8 cellular contexts compared by ENCODE assay signal in the genomic region with DNA sequence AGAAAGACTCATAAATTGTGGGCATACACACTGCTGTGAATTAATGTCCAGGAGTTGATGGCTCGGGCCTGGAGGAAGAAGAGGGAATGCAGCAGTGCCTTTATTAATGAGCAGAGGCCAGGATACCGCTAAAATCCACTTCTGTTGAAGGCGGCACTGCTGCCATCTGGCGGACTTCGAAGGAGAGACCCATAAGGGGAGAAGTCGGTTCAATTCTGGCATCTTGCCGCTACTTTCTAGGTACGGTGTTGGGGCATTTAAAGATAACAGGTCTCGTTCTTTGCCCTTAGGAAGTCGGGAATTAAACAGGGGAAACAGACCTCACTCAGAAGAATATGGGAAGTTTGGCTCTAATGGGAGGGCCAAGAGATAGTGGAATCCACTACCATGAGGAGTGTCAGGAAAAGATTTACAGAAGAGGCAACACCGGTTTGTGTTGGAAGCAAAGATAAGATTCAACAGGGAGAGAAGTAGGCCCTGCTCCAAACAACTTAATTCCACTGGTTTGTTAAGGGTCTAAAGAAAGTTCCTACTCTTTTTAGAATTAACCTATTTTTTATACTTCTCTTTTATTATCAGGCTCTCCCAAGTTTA.
DNase-seq lines count a peak whose midpoint lies in the region; ATAC-seq, FAIRE-seq and TF ChIP-seq lines count a peak whose summit lies in the region.
"Had no signal": no experiment of that assay in that cellular context is flagged by ENCODE, and none has a peak within 500 bp of the region (broad histone marks: within the 10 kb centered on the region; RNA-seq: fewer than 3 reads in every experiment).

No MANE protein-coding gene starts in this region.

- H3K4me3 ChIP-seq in HL-60 (replicated peaks; ENCODE audit: insufficient read depth, low read length) (no peak overlapping the region), K562 (no peak overlapping the region)

- H2AFZ ChIP-seq in K562 (ENCODE audit: low read depth, low read length): no peak overlapping the region

- H3K4me1 Mint-ChIP-seq in stimulated activated memory B cell treated with anti-CD40 and anti-IgM and Interleukin-4, amounts not matched to agents 10 μg/mL and 1 μg/mL and 100 μg/mL, for 72 hours: peaks cover 6% of the 10 kb centered on the region

- no peak overlapping the region for H3K4me2 ChIP-seq in K562 (ENCODE audit: insufficient read depth, low read length)

- no TSS peak for BruUV-seq in K562 (replicated peaks; lab: Mats Ljungman, UMichigan)

- no peak overlapping the region for H3K27ac ChIP-seq in HL-60 (replicated peaks)
- H3K27ac ChIP-seq in K562 (ENCODE audit: extremely low read depth, low read depth, low read length): no peak overlapping the region

- TF ChIP-seq POLR2A in K562 (conservative IDR thresholded peaks at IDR 0.05): no peak

- peak; percentile 44 to 67; a peak in 3 of 4 replicates for TF ChIP-seq RAD21 in K562 (CRISPR knock-in tag; conservative IDR thresholded peaks at IDR 0.05 in 1 of 2, IDR thresholded peaks at IDR 0.05 in 1 of 2)

- no peaks in the 10 kb centered on the region for H3K9me3 ChIP-seq in K562 (replicated peaks; ENCODE audit: control insufficient read depth, insufficient read depth, low read depth, low read length)

- POLR2A ChIA-PET in K562 (lab: Yijun Ruan, JAX): no interaction called here

- CTCF ChIA-PET in K562 (lab: Yijun Ruan, JAX; ENCODE audit: low intra/inter-chr PET ratio): interaction anchor here (1.3 to 2.0 kb wide), 3 partner anchors 132 to 263 kb away, joined by 5 to 10 read pairs (median 7); no protein-coding TSS in a partner anchor

- intact Hi-C loops in K562 (cut with micrococcal nuclease): loop anchor here (1.0 to 5.0 kb wide), 3 partner anchors 133 to 265 kb away; partner anchors contain the start of gene GIMD1

- no peaks in the 10 kb centered on the region for H3K36me3 ChIP-seq in K562 (ENCODE audit: control insufficient read depth, insufficient read depth, low read length)

- H3K36me3 Mint-ChIP-seq in stimulated activated memory B cell treated with anti-CD40 and anti-IgM and Interleukin-4, amounts not matched to agents 10 μg/mL and 1 μg/mL and 100 μg/mL, for 72 hours: no peaks in the 10 kb centered on the region
- H3K36me3 Mint-ChIP-seq: activated naive CD8-positive, alpha-beta T cell had no signal

- TF ChIP-seq CTCF in GM10266 (IDR thresholded peaks at IDR 0.05; ENCODE audit: control insufficient read depth, insufficient read depth, low read depth, missing control alignments) (peak; percentile 66), HL-60 (IDR thresholded peaks at IDR 0.05; ENCODE audit: insufficient read depth, low read length) (peak; percentile 59), K562 (IDR thresholded peaks at IDR 0.05 in 2 of 3, conservative IDR thresholded peaks at IDR 0.05 in 1 of 3; ENCODE audit: insufficient read depth in 2 of 3, low read depth in 1 of 3, low read length in 3 of 3) (peak; percentile 66 to 70 (median 68))

- in situ Hi-C loops in K562 (cut with MboI): no loop called here

- no peaks in the 10 kb centered on the region for H4K20me1 ChIP-seq in K562 (replicated peaks; ENCODE audit: control insufficient read depth, insufficient read depth, low read length)

- peak; percentile 74 for FAIRE-seq in K562 (lab: Jason Lieb, UNC)

- H3K9ac ChIP-seq in K562 (ENCODE audit: insufficient read depth in 1 of 2, low read depth in 2 of 2, low read length in 2 of 2): no peak overlapping the region

- TF ChIP-seq EP300 in K562 (IDR thresholded peaks at IDR 0.05; ENCODE audit: low read length): no peak

- DNase-seq in GM10266 (ENCODE audit: extremely low spot score): peak; percentile 50
- peak; percentile 6 to 65 for DNase-seq in HL-60 (ENCODE audit: low read depth in 1 of 2, low spot score in 1 of 2)
- DNase-seq in RPMI7951 (ENCODE audit: low read depth): peak; percentile 49
- DNase-seq in K562 (ENCODE audit: extremely low read depth in 1 of 4, low spot score in 3 of 4): peak; percentile 24 to 64 (median 42)
- peak; percentile 71 for DNase-seq in kidney tubule cell (ENCODE audit: low spot score)

- H3K4me3 Mint-ChIP-seq in stimulated activated memory B cell treated with anti-CD40 and anti-IgM and Interleukin-4, amounts not matched to agents 10 μg/mL and 1 μg/mL and 100 μg/mL, for 72 hours: no peak overlapping the region
- H3K4me3 Mint-ChIP-seq: activated naive CD8-positive, alpha-beta T cell had no signal

- peaks cover 15% of the 10 kb centered on the region for H3K27me3 Mint-ChIP-seq in stimulated activated memory B cell treated with anti-CD40 and anti-IgM and Interleukin-4, amounts not matched to agents 10 μg/mL and 1 μg/mL and 100 μg/mL, for 72 hours

- H3K79me2 ChIP-seq in K562 (ENCODE audit: control insufficient read depth, insufficient read depth, low read length): no peaks in the 10 kb centered on the region

- H3K27ac Mint-ChIP-seq in stimulated activated memory B cell treated with anti-CD40 and anti-IgM and Interleukin-4, amounts not matched to agents 10 μg/mL and 1 μg/mL and 100 μg/mL, for 72 hours: no peak overlapping the region
- H3K27ac Mint-ChIP-seq: activated naive CD8-positive, alpha-beta T cell had no signal

- ATAC-seq in GM21367 (IDR thresholded peaks at IDR 0.05; ENCODE audit: unreplicated experiment) (peak; percentile 90), K562 (peak; percentile 95)
- peak; percentile 47 for ATAC-seq in stimulated activated memory B cell treated with anti-CD40 and anti-IgM and Interleukin-4, amounts not matched to agents 10 μg/mL and 1 μg/mL and 100 μg/mL, for 72 hours

- no peaks in the 10 kb centered on the region for H3K4me1 ChIP-seq in K562 (replicated peaks in 1 of 2; ENCODE audit: control insufficient read depth in 2 of 2, insufficient read depth in 2 of 2, low read length in 2 of 2)

- 0% methylated on average over 11 of the region's 11 CpGs for WGBS in K562 (ENCODE audit: insufficient coverage, low coverage, missing lambda C conversion rate)

- no peaks in the 10 kb centered on the region for H3K9me1 ChIP-seq in K562 (ENCODE audit: control insufficient read depth, insufficient read depth, low read length)

- H3K9me3 Mint-ChIP-seq in stimulated activated memory B cell treated with anti-CD40 and anti-IgM and Interleukin-4, amounts not matched to agents 10 μg/mL and 1 μg/mL and 100 μg/mL, for 72 hours: no peaks in the 10 kb centered on the region

- H3K27me3 ChIP-seq in HL-60 (ENCODE audit: insufficient read depth, poor library complexity, severe bottlenecking): no peaks in the 10 kb centered on the region
- no peaks in the 10 kb centered on the region for H3K27me3 ChIP-seq in K562 (ENCODE audit: control insufficient read depth in 2 of 2, insufficient read depth in 2 of 2, low read length in 2 of 2)

TF ChIP-seq in K562, 482 proteins besides CTCF, POLR2A, EP300 and RAD21:
- 0 out of 2 replicates have a peak, but pooled peaks have one; percentile 10 for TF ChIP-seq NFIC (IDR thresholded peaks at IDR 0.05)
- no peak for TF ChIP-seq NUFIP1 (IDR thresholded peaks at IDR 0.05; ENCODE audit: partially characterized antibody)
- no peak for TF ChIP-seq ZNF347 (CRISPR knock-in tag; IDR thresholded peaks at IDR 0.05; ENCODE audit: low read depth)
- TF ChIP-seq SMC3 (conservative IDR thresholded peaks at IDR 0.05; ENCODE audit: insufficient read depth, low read depth, low read length): peak; percentile 50; the same call in 1 of the 2 replicates
